In the genomic region with DNA sequence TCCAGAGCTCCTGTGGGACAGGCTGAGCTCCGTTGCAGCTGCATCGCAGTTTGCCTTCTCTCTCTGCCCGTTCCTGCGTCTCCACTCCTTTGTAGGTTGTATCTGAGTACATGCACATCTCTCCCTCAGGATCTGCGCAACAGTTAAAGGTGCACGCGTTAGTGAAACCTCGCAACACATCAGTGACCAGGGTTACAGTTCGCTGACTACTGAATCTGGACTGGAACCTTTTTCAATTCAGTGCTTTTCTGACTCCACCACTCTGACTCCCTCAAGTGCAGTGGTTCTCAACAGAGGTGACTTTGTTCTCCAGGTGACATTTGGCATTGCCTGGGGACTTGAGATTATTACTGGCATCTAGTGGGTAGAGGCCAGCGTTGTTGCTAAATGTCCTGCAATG, we compare ENCODE assay signal across 21 cellular contexts. TPM values are rescaled to one million over a fixed set of nuclear protein-coding genes. Genes with fewer than 3 reads are reported as not detected.
DNase-seq lines count a peak whose midpoint lies in the region; ATAC-seq and TF ChIP-seq lines count a peak whose summit lies in the region.
"Had no signal": no experiment of that assay in that cellular context is flagged by ENCODE, and none has a peak within 500 bp of the region (broad histone marks: within the 10 kb centered on the region; RNA-seq: fewer than 3 reads in every experiment).

No MANE protein-coding gene starts in this region.

- H3K27me3 Mint-ChIP-seq in WTC11 (ENCODE audit: low read depth) (no peaks in the 10 kb centered on the region), mesothelial cell of epicardium (ENCODE audit: low read depth) (no peaks in the 10 kb centered on the region)

- H3K4me3 Mint-ChIP-seq in WTC11 (no peak overlapping the region), mesothelial cell of epicardium (no peak overlapping the region)
- H3K4me3 Mint-ChIP-seq: activated CD4-positive, alpha-beta T cell treated with anti-CD3 and anti-CD28 coated beads for 36 hours; CD14-positive monocyte had no signal

- H3K9me3 Mint-ChIP-seq in WTC11 (peaks cover 31% of the 10 kb centered on the region), mesothelial cell of epicardium (peaks cover 22% of the 10 kb centered on the region)

- H3K27ac Mint-ChIP-seq in WTC11 (peak overlapping the region; percentile 30; the same call in 1 of the 2 replicates), mesothelial cell of epicardium (no peak overlapping the region)
- H3K27ac Mint-ChIP-seq: activated CD4-positive, alpha-beta T cell treated with anti-CD3 and anti-CD28 coated beads for 36 hours; CD14-positive monocyte had no signal

- H3K4me1 Mint-ChIP-seq in WTC11, result peaks cover 49% of the 10 kb centered on the region
- H3K4me1 Mint-ChIP-seq in mesothelial cell of epicardium, result no peaks in the 10 kb centered on the region
- H3K4me1 Mint-ChIP-seq: CD14-positive monocyte had no signal

- H3K36me3 Mint-ChIP-seq in WTC11, result peaks cover 35% of the 10 kb centered on the region
- H3K36me3 Mint-ChIP-seq in mesothelial cell of epicardium, result no peaks in the 10 kb centered on the region
- H3K36me3 Mint-ChIP-seq: CD14-positive monocyte had no signal

- CTCF ChIA-PET in WTC11 (lab: Charles Lee), result interaction anchor here (1.4 kb wide), 1 partner anchor 213 kb away, joined by 8 read pairs; no protein-coding TSS in a partner anchor

- DNase-seq in NCI-H2107 treated with DMSO at 0.1 percent for 48 hours (lab: John Stamatoyannopoulos, UW; ENCODE audit: unreplicated experiment) (peak; percentile 3), NCI-H2107 (lab: John Stamatoyannopoulos, UW) (no peak), WTC11 (ENCODE audit: low spot score) (no peak), mesothelial cell of epicardium (ENCODE audit: low spot score in 2 of 2, unreplicated experiment in 2 of 2) (no peak), cerebellar cortex (ENCODE audit: low spot score) (no peak)
- DNase-seq: activated CD4-positive, alpha-beta T cell treated with anti-CD3 and anti-CD28 coated beads for 36 hours; activated gamma-delta T cell; central memory CD4-positive, alpha-beta T cell; DND-41; effector CD8-positive, alpha-beta T cell; KG1; NCI-H1048; NCI-H2081 treated with DMSO at 0.1 percent for 48 hours; NCI-H748 treated with DMSO at 0.1 percent for 48 hours; stimulated activated naive CD4-positive, alpha-beta T cell treated with Interleukin-2 at 50 U/mL for 16 hours; T-helper 9 cell; transverse colon had no signal

- TF ChIP-seq CTCF in WTC11 (IDR thresholded peaks at IDR 0.05) (no peak), mesothelial cell of epicardium (IDR thresholded peaks at IDR 0.05; ENCODE audit: unreplicated experiment) (no peak)

- peak; percentile 76 for ATAC-seq in HG02610 (IDR thresholded peaks at IDR 0.05; ENCODE audit: unreplicated experiment)
- no peak for ATAC-seq in WTC11
- no peak for ATAC-seq in HG03280 (IDR thresholded peaks at IDR 0.05; ENCODE audit: unreplicated experiment)
- no peak for ATAC-seq in HG03457 (IDR thresholded peaks at IDR 0.05; ENCODE audit: unreplicated experiment)
- ATAC-seq: activated CD4-positive, alpha-beta T cell treated with anti-CD3 and anti-CD28 coated beads for 36 hours had no signal

- POLR2A ChIA-PET in WTC11 (lab: Charles Lee), result no interaction called here

TF ChIP-seq in WTC11, 78 proteins besides CTCF, POLR2A, EP300 and RAD21:
- TF ChIP-seq TP53 (CRISPR knock-in tag; IDR thresholded peaks at IDR 0.05) (no peak), ZNF317 (CRISPR knock-in tag; IDR thresholded peaks at IDR 0.05; ENCODE audit: borderline replicate concordance, low read depth) (no peak)

RNA-seq across cellular contexts. Expression of gene UST, which starts 44.0 kb away (rescaled TPM):
- total RNA-seq in WTC11 (2021) (32.1 to 33.8 TPM (median 33.8 TPM) in 3 replicates), mesothelial cell of epicardium (5.9 to 6.6 TPM (median 6.3 TPM) in 3 replicates)
